23 cellular contexts compared by ENCODE assay signal in the genomic region with DNA sequence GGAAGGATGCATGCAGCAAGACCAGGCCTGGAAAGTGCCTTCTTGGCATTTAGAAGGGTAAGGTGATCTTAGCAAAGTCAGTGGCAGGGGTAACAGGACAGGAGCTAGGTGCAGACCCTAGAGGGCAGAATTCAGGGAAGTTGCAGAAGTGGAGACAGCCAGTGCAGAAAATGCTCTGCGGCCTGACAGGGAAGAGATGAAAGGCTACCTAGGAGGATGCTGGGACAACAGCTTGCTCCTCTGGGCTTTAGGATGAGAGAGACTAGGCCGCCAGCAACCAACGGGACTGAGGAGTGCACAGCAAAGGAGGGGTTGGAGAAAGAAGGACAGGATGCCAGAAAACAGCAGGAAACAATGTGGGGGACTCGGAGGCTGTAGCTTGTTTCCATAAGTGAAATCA.
A peak's percentile ranks its signal among the peaks of the same experiment; 100 is the strongest.
DNase-seq lines count a peak whose midpoint lies in the region; ATAC-seq, FAIRE-seq and TF ChIP-seq lines count a peak whose summit lies in the region.
"Had no signal": no experiment of that assay in that cellular context is flagged by ENCODE, and none has a peak within 500 bp of the region (broad histone marks: within the 10 kb centered on the region; RNA-seq: fewer than 3 reads in every experiment).

No MANE protein-coding gene starts in this region.

- no peak overlapping the region for H3K4me3 Mint-ChIP-seq in activated naive CD4-positive, alpha-beta T cell treated with anti-CD3 and anti-CD28 coated beads, Interleukin-2, amount 10 ng/mL, durations not matched to agents 7 days and 5 days
- H3K4me3 Mint-ChIP-seq: CD14-positive monocyte; CD8-positive, alpha-beta memory T cell had no signal

- H3K36me3 ChIP-seq in bronchial epithelial cell (ENCODE audit: control insufficient read depth, insufficient read depth, low read length), result no peaks in the 10 kb centered on the region
- H3K36me3 ChIP-seq in vagina, result no peaks in the 10 kb centered on the region

- no peak for ATAC-seq in left lobe of liver
- ATAC-seq: PC-3 had no signal

- no peaks in the 10 kb centered on the region for H3K27me3 ChIP-seq in bronchial epithelial cell (ENCODE audit: control insufficient read depth, insufficient read depth, low read length)
- H3K27me3 ChIP-seq in vagina, result no peaks in the 10 kb centered on the region

- H3K27me3 Mint-ChIP-seq in activated naive CD4-positive, alpha-beta T cell treated with anti-CD3 and anti-CD28 coated beads, Interleukin-2, amount 10 ng/mL, durations not matched to agents 7 days and 5 days, result peaks cover 12% of the 10 kb centered on the region

- intact Hi-C loops in vagina (cut with DNase I), result no loop called here

- no peak overlapping the region for H3K27ac ChIP-seq in vagina

- TF ChIP-seq CTCF in bronchial epithelial cell (IDR thresholded peaks at IDR 0.05; ENCODE audit: insufficient read depth, low read length, severe bottlenecking) (no peak), vagina (IDR thresholded peaks at IDR 0.05) (no peak)

- H3K4me1 Mint-ChIP-seq in activated naive CD4-positive, alpha-beta T cell treated with anti-CD3 and anti-CD28 coated beads, Interleukin-2, amount 10 ng/mL, durations not matched to agents 7 days and 5 days, result peaks cover 6% of the 10 kb centered on the region

- no peaks in the 10 kb centered on the region for H3K36me3 Mint-ChIP-seq in activated naive CD4-positive, alpha-beta T cell treated with anti-CD3 and anti-CD28 coated beads, Interleukin-2, amount 10 ng/mL, durations not matched to agents 7 days and 5 days
- H3K36me3 Mint-ChIP-seq: CD14-positive monocyte; CD8-positive, alpha-beta memory T cell had no signal

- no peaks in the 10 kb centered on the region for H3K9me3 Mint-ChIP-seq in activated naive CD4-positive, alpha-beta T cell treated with anti-CD3 and anti-CD28 coated beads, Interleukin-2, amount 10 ng/mL, durations not matched to agents 7 days and 5 days
- H3K9me3 Mint-ChIP-seq: CD8-positive, alpha-beta memory T cell had no signal

- TF ChIP-seq POLR2A in vagina (IDR thresholded peaks at IDR 0.05), result no peak

- no peak overlapping the region for H3K27ac Mint-ChIP-seq in activated naive CD4-positive, alpha-beta T cell treated with anti-CD3 and anti-CD28 coated beads, Interleukin-2, amount 10 ng/mL, durations not matched to agents 7 days and 5 days
- H3K27ac Mint-ChIP-seq: CD8-positive, alpha-beta memory T cell had no signal

- peak; percentile 77 for FAIRE-seq in bronchial epithelial cell (lab: Jason Lieb, UNC)
- FAIRE-seq: GM12892 had no signal

- H3K4me1 ChIP-seq in vagina, result no peaks in the 10 kb centered on the region

- CTCF ChIA-PET in activated naive CD4-positive, alpha-beta T cell treated with anti-CD3 and anti-CD28 coated beads, Interleukin-2, amount 10 ng/mL, durations not matched to agents 7 days and 5 days (lab: Charles Lee), result interaction anchor here (1.2 kb wide), 1 partner anchor 31 kb away, joined by 5 read pairs; no protein-coding TSS in a partner anchor

- H3K4me3 ChIP-seq in bronchial epithelial cell (ENCODE audit: low read depth, low read length) (no peak overlapping the region), vagina (no peak overlapping the region)

- peak; percentile 8 for DNase-seq in activated naive CD4-positive, alpha-beta T cell treated with anti-CD3 and anti-CD28 coated beads, Interleukin-2, amount 10 ng/mL, durations not matched to agents 7 days and 5 days
- no peak for DNase-seq in activated naive CD4-positive, alpha-beta T cell treated with Interleukin-2 at 50 U/mL for 16 hours
- DNase-seq in bronchial epithelial cell (ENCODE audit: low read depth) (no peak), left lobe of liver (ENCODE audit: low spot score) (peak; percentile 15), vagina (ENCODE audit: extremely low spot score in 2 of 2) (peak; percentile 52 to 92), HK-2 (ENCODE audit: unreplicated experiment) (no peak)
- no peak for DNase-seq in activated CD4-positive, alpha-beta T cell treated with anti-CD3 and anti-CD28 coated beads, Interleukin-2, amount 50 U/mL, for 48 hours
- DNase-seq: CD8-positive, alpha-beta memory T cell; DMS 273 treated with DMSO at 0.1 percent for 48 hours; DND-41; GOT3; HCEC 1CT; NCI-H1092; NCI-H1436; NCI-H187; NCI-H2171 treated with DMSO at 0.1 percent for 48 hours; NCI-H526; NCI-H82; NK-92 treated with Interleukin-12 subunit alpha and Interleukin-12 subunit beta, amount 100 ng/mL, for 24 hours; PC-3; SK-N-SH had no signal

- H3K9me3 ChIP-seq in vagina, result no peaks in the 10 kb centered on the region
- H3K9me3 ChIP-seq: SK-N-SH had no signal

Comparison
In these comparisons a context has a peak if more than half of its experiments do, and no peak if none do; other contexts are left out.
1. DNase-seq: peak in activated naive CD4-positive, alpha-beta T cell treated with anti-CD3 and anti-CD28 coated beads, Interleukin-2, amount 10 ng/mL, durations not matched to agents 7 days and 5 days (single experiment), left lobe of liver (single experiment) and vagina (2 of 2); none in activated naive CD4-positive, alpha-beta T cell treated with Interleukin-2 at 50 U/mL for 16 hours (single experiment), bronchial epithelial cell (single experiment), HK-2 (single experiment) and activated CD4-positive, alpha-beta T cell treated with anti-CD3 and anti-CD28 coated beads, Interleukin-2, amount 50 U/mL, for 48 hours (0 of 2).